16 cellular contexts compared by ENCODE assay signal in genomic region chr13:73403362-73404150, GRCh38.
DNase-seq lines count a peak whose midpoint lies in the region; ATAC-seq, FAIRE-seq and TF ChIP-seq lines count a peak whose summit lies in the region.
"Had no signal": no experiment of that assay in that cellular context is flagged by ENCODE, and none has a peak within 500 bp of the region (broad histone marks: within the 10 kb centered on the region; RNA-seq: fewer than 3 reads in every experiment).

No MANE protein-coding gene starts in this region.

- H3K27me3 Mint-ChIP-seq in astrocyte (ENCODE audit: low read depth, unreplicated experiment) (no peaks in the 10 kb centered on the region), immature natural killer cell (ENCODE audit: low read depth in 3 of 3) (peaks cover 0 to 2% (median 2%) of the 10 kb centered on the region in 3 donors), HFFc6 (ENCODE audit: insufficient read depth) (peaks cover 1% of the 10 kb centered on the region; the same call in 1 of the 2 replicates)
- H3K27me3 Mint-ChIP-seq: CD4-positive, alpha-beta T cell had no signal

- FAIRE-seq in astrocyte (lab: Jason Lieb, UNC): no peak
- no peak for FAIRE-seq in keratinocyte (lab: Jason Lieb, UNC)

- no peak for ATAC-seq in HG02870 (IDR thresholded peaks at IDR 0.05; ENCODE audit: unreplicated experiment)
- ATAC-seq: Right ventricle myocardium inferior had no signal

- H3K9me1 ChIP-seq in keratinocyte (ENCODE audit: control insufficient read depth, extremely low read depth, insufficient read depth, low read length): no peaks in the 10 kb centered on the region

- no peak overlapping the region for H2AFZ ChIP-seq in astrocyte (ENCODE audit: low read depth, low read length)
- H2AFZ ChIP-seq in keratinocyte (ENCODE audit: control insufficient read depth, low read length): no peak overlapping the region

- TF ChIP-seq CTCF in astrocyte (IDR thresholded peaks at IDR 0.05; ENCODE audit: insufficient read depth, low read depth, low read length) (no peak), keratinocyte (optimal IDR thresholded peaks at IDR 0.05 in 1 of 3, IDR thresholded peaks at IDR 0.05 in 1 of 3, conservative IDR thresholded peaks at IDR 0.05 in 1 of 3; ENCODE audit: extremely low read depth in 1 of 3, insufficient read depth in 2 of 3, low read length in 3 of 3) (no peak), HFFc6 (IDR thresholded peaks at IDR 0.05) (no peak)

- H3K9me3 ChIP-seq in astrocyte (ENCODE audit: insufficient read depth, low read depth, low read length): no peaks in the 10 kb centered on the region
- no peaks in the 10 kb centered on the region for H3K9me3 ChIP-seq in keratinocyte (ENCODE audit: control insufficient read depth, low read depth, low read length)
- H3K9me3 ChIP-seq: BE2C had no signal

- H3K4me3 Mint-ChIP-seq in astrocyte (ENCODE audit: unreplicated experiment) (no peak overlapping the region), immature natural killer cell (no peak overlapping the region), HFFc6 (no peak overlapping the region)
- H3K4me3 Mint-ChIP-seq: CD4-positive, alpha-beta T cell; H9 had no signal

- H3K9me3 Mint-ChIP-seq in astrocyte (ENCODE audit: unreplicated experiment): no peaks in the 10 kb centered on the region
- no peaks in the 10 kb centered on the region for H3K9me3 Mint-ChIP-seq in immature natural killer cell
- no peaks in the 10 kb centered on the region for H3K9me3 Mint-ChIP-seq in HFFc6
- H3K9me3 Mint-ChIP-seq: CD4-positive, alpha-beta T cell had no signal

- DNase-seq in EH (ENCODE audit: low read depth): peak; percentile 36
- DNase-seq in Kasumi-1 (lab: John Stamatoyannopoulos, UW): peak; percentile 2 to 5
- peak; percentile 18 for DNase-seq in astrocyte (ENCODE audit: low read depth)
- no peak for DNase-seq in keratinocyte (ENCODE audit: low read depth, low spot score)
- no peak for DNase-seq in immature natural killer cell
- no peak for DNase-seq in HFFc6
- DNase-seq: BE2C; CD4-positive, alpha-beta T cell; H9; NCI-H1417 treated with DMSO at 0.1 percent for 48 hours; NCI-H1930; NCI-H2171 treated with DMSO at 0.1 percent for 48 hours; NCI-H774 had no signal

- H3K4me2 ChIP-seq in astrocyte (ENCODE audit: low read length) (no peak overlapping the region), keratinocyte (ENCODE audit: control insufficient read depth, extremely low read depth, insufficient read depth, low read depth, low read length) (no peak overlapping the region)

- H3K4me3 ChIP-seq in astrocyte (ENCODE audit: insufficient read depth, low read depth, low read length) (no peak overlapping the region), keratinocyte (ENCODE audit: control insufficient read depth in 2 of 3, extremely low read depth in 1 of 3, insufficient read depth in 2 of 3, low read depth in 1 of 3, low read length in 3 of 3) (no peak overlapping the region)
- H3K4me3 ChIP-seq: SK-N-MC had no signal

- H3K9ac ChIP-seq in astrocyte (ENCODE audit: low read length) (no peak overlapping the region), keratinocyte (ENCODE audit: control insufficient read depth, extremely low read depth, insufficient read depth, low read length) (no peak overlapping the region)

- H4K20me1 ChIP-seq in astrocyte (ENCODE audit: insufficient read depth, low read length) (no peaks in the 10 kb centered on the region), keratinocyte (ENCODE audit: control insufficient read depth, extremely low read depth, insufficient read depth, low read length) (no peaks in the 10 kb centered on the region)

- dilution Hi-C loops in keratinocyte (cut with MboI; ENCODE audit: extremely low pct_ligation_motif_present, low sequenced_read_pairs): no loop called here

- H3K36me3 Mint-ChIP-seq in astrocyte (ENCODE audit: low read depth, unreplicated experiment): no peaks in the 10 kb centered on the region
- no peaks in the 10 kb centered on the region for H3K36me3 Mint-ChIP-seq in immature natural killer cell
- H3K36me3 Mint-ChIP-seq in HFFc6 (ENCODE audit: low read depth): no peaks in the 10 kb centered on the region

- H3K4me1 Mint-ChIP-seq in astrocyte (ENCODE audit: low read depth, unreplicated experiment): no peaks in the 10 kb centered on the region
- H3K4me1 Mint-ChIP-seq in immature natural killer cell: no peaks in the 10 kb centered on the region
- peaks cover 22% of the 10 kb centered on the region for H3K4me1 Mint-ChIP-seq in HFFc6 (ENCODE audit: low read depth)

- H3K4me1 ChIP-seq in astrocyte (ENCODE audit: insufficient read depth, low read length): peaks cover 2% of the 10 kb centered on the region
- peaks cover 20% of the 10 kb centered on the region for H3K4me1 ChIP-seq in keratinocyte (ENCODE audit: control insufficient read depth, extremely low read depth, insufficient read depth, low read length)
- H3K4me1 ChIP-seq: BE2C had no signal

- no peak overlapping the region for H3K27ac Mint-ChIP-seq in astrocyte (ENCODE audit: unreplicated experiment)
- no peak overlapping the region for H3K27ac Mint-ChIP-seq in immature natural killer cell
- H3K27ac Mint-ChIP-seq in HFFc6: no peak overlapping the region
- H3K27ac Mint-ChIP-seq: CD4-positive, alpha-beta T cell; H9 had no signal

- no peaks in the 10 kb centered on the region for H3K79me2 ChIP-seq in astrocyte (ENCODE audit: insufficient read depth, low read length)
- H3K79me2 ChIP-seq in keratinocyte (ENCODE audit: control insufficient read depth, insufficient read depth, low read length): no peaks in the 10 kb centered on the region

- no peak overlapping the region for H3K27ac ChIP-seq in astrocyte (ENCODE audit: low read depth, low read length)
- peak overlapping the region; percentile 57 for H3K27ac ChIP-seq in keratinocyte (ENCODE audit: control insufficient read depth, insufficient read depth, low read length)
- H3K27ac ChIP-seq: SK-N-MC had no signal

- H3K27me3 ChIP-seq in astrocyte (ENCODE audit: insufficient read depth, low read length) (no peaks in the 10 kb centered on the region), keratinocyte (ENCODE audit: control insufficient read depth, extremely low read depth, insufficient read depth, low read length) (no peaks in the 10 kb centered on the region)

- H3K36me3 ChIP-seq in astrocyte (ENCODE audit: insufficient read depth, low read length): no peaks in the 10 kb centered on the region
- H3K36me3 ChIP-seq in keratinocyte (ENCODE audit: control insufficient read depth in 2 of 2, extremely low read depth in 1 of 2, insufficient read depth in 2 of 2, low read length in 2 of 2): no peaks in the 10 kb centered on the region
- H3K36me3 ChIP-seq: BE2C had no signal

Comparison
In these comparisons a context has a peak if more than half of its experiments do, and no peak if none do; other contexts are left out.
1. DNase-seq: peak in EH (single experiment), Kasumi-1 (2 of 2) and astrocyte (single experiment); none in keratinocyte (single experiment), immature natural killer cell (0 of 3) and HFFc6 (single experiment).